12 cellular contexts compared by ENCODE assay signal in the genomic region with DNA sequence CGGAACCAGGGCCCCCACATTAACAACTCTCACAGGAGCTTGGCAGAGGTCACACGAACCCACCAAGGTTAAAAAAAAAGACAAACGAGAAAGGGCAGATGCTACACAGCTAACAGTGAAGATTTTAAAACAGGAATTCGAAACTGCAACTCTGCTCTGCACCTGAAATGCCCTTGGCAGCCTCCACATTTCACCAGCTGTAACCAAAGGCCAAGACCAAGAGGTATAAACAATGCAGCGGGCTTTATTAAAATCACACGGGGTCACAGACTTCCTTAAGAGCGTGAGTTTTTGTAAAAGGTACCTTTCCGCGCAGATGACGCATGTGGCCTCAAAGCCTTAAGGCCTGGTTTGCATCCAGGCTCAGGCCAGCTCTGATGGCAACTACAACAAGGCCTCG.
DNase-seq lines count a peak whose midpoint lies in the region; ATAC-seq and TF ChIP-seq lines count a peak whose summit lies in the region.
"Had no signal": no experiment of that assay in that cellular context is flagged by ENCODE, and none has a peak within 500 bp of the region (broad histone marks: within the 10 kb centered on the region; RNA-seq: fewer than 3 reads in every experiment).

No MANE protein-coding gene starts in this region.

- CTCF ChIA-PET in naive thymus-derived CD4-positive, alpha-beta T cell (lab: Charles Lee): no interaction called here
- CTCF ChIA-PET in activated CD8-positive, alpha-beta T cell treated with anti-CD3 and anti-CD28 coated beads for 36 hours (lab: Charles Lee): interaction anchor here (1.7 to 2.7 kb wide), 2 partner anchors 16 to 165 kb away, joined by 7 to 13 read pairs; no protein-coding TSS in a partner anchor

- H3K27me3 ChIP-seq in naive thymus-derived CD4-positive, alpha-beta T cell (ENCODE audit: control insufficient read depth in 2 of 2, insufficient read depth in 2 of 2, low read length in 2 of 2): no peaks in the 10 kb centered on the region
- H3K27me3 ChIP-seq: right atrium auricular region had no signal

- peaks cover 0 to 17% (median 2%) of the 10 kb centered on the region in 5 donors for H3K36me3 Mint-ChIP-seq in naive thymus-derived CD4-positive, alpha-beta T cell
- H3K36me3 Mint-ChIP-seq in activated CD8-positive, alpha-beta T cell treated with anti-CD3 and anti-CD28 coated beads for 36 hours (ENCODE audit: low read depth): peaks cover 11% of the 10 kb centered on the region

- no peak for DNase-seq in naive thymus-derived CD4-positive, alpha-beta T cell
- DNase-seq in Right ventricle myocardium superior (no peak), SW480 (ENCODE audit: low spot score) (no peak), NCI-H2029 (lab: John Stamatoyannopoulos, UW) (no peak)
- DNase-seq in activated CD8-positive, alpha-beta T cell treated with anti-CD3 and anti-CD28 coated beads for 36 hours: no peak
- DNase-seq: Calu3, NCI-H748 treated with DMSO at 0.1 percent for 48 hours had no signal

- H3K9me3 ChIP-seq in naive thymus-derived CD4-positive, alpha-beta T cell (ENCODE audit: control insufficient read depth in 2 of 3, low read length in 3 of 3): no peaks in the 10 kb centered on the region
- H3K9me3 ChIP-seq: right atrium auricular region had no signal

- H3K36me3 ChIP-seq in naive thymus-derived CD4-positive, alpha-beta T cell (ENCODE audit: control insufficient read depth in 2 of 3, insufficient read depth in 3 of 3, low read length in 3 of 3): no peaks in the 10 kb centered on the region
- H3K36me3 ChIP-seq: right atrium auricular region had no signal

- H3K4me3 Mint-ChIP-seq in naive thymus-derived CD4-positive, alpha-beta T cell: peak overlapping the region in 2 of 10 donors; percentile 26 to 29
- H3K4me3 Mint-ChIP-seq in activated CD8-positive, alpha-beta T cell treated with anti-CD3 and anti-CD28 coated beads for 36 hours: no peak overlapping the region

- H3K4me1 ChIP-seq in naive thymus-derived CD4-positive, alpha-beta T cell (ENCODE audit: control insufficient read depth in 2 of 2, insufficient read depth in 2 of 2, low read length in 2 of 2): peaks cover 33% of the 10 kb centered on the region in 2 donors

- POLR2A ChIA-PET in naive thymus-derived CD4-positive, alpha-beta T cell (lab: Charles Lee): no interaction called here
- POLR2A ChIA-PET in activated CD8-positive, alpha-beta T cell treated with anti-CD3 and anti-CD28 coated beads for 36 hours (lab: Charles Lee): no interaction called here

- no peak for TF ChIP-seq CTCF in activated CD8-positive, alpha-beta T cell treated with anti-CD3 and anti-CD28 coated beads for 36 hours (IDR thresholded peaks at IDR 0.05)

- no peaks in the 10 kb centered on the region for H3K27me3 Mint-ChIP-seq in naive thymus-derived CD4-positive, alpha-beta T cell
- H3K27me3 Mint-ChIP-seq in activated CD8-positive, alpha-beta T cell treated with anti-CD3 and anti-CD28 coated beads for 36 hours: no peaks in the 10 kb centered on the region
- H3K27me3 Mint-ChIP-seq: activated naive CD4-positive, alpha-beta T cell treated with anti-CD3 and anti-CD28 coated beads, Interleukin-2, amount 50 U/mL, for 24 hours had no signal

- H3K4me3 ChIP-seq in naive thymus-derived CD4-positive, alpha-beta T cell (ENCODE audit: low read length): no peak overlapping the region
- H3K4me3 ChIP-seq: right atrium auricular region had no signal

- no peak overlapping the region for H3K27ac ChIP-seq in naive thymus-derived CD4-positive, alpha-beta T cell (ENCODE audit: low read depth, low read length)
- H3K27ac ChIP-seq: right atrium auricular region had no signal

- peak overlapping the region in 5 of 9 donors; percentile 39 to 83 (median 69) for H3K27ac Mint-ChIP-seq in naive thymus-derived CD4-positive, alpha-beta T cell
- H3K27ac Mint-ChIP-seq in activated CD8-positive, alpha-beta T cell treated with anti-CD3 and anti-CD28 coated beads for 36 hours: no peak overlapping the region

- ATAC-seq in GM18858 (IDR thresholded peaks at IDR 0.05; ENCODE audit: unreplicated experiment) (peak; percentile 59), GM21723 (IDR thresholded peaks at IDR 0.05; ENCODE audit: unreplicated experiment) (peak; percentile 72), HG03460 (IDR thresholded peaks at IDR 0.05; ENCODE audit: unreplicated experiment) (peak; percentile 53), Right ventricle myocardium superior (ENCODE audit: poor library complexity) (no peak)
- no peak for ATAC-seq in naive thymus-derived CD4-positive, alpha-beta T cell
- no peak for ATAC-seq in activated CD8-positive, alpha-beta T cell treated with anti-CD3 and anti-CD28 coated beads for 36 hours

- peaks cover 75 to 99% (median 95%) of the 10 kb centered on the region in 7 donors for H3K4me1 Mint-ChIP-seq in naive thymus-derived CD4-positive, alpha-beta T cell
- H3K4me1 Mint-ChIP-seq in activated CD8-positive, alpha-beta T cell treated with anti-CD3 and anti-CD28 coated beads for 36 hours (ENCODE audit: low read depth): peaks cover 78% of the 10 kb centered on the region

- H3K9me3 Mint-ChIP-seq in naive thymus-derived CD4-positive, alpha-beta T cell: peaks cover 0 to 1% (median 0%) of the 10 kb centered on the region in 11 donors
- no peaks in the 10 kb centered on the region for H3K9me3 Mint-ChIP-seq in activated CD8-positive, alpha-beta T cell treated with anti-CD3 and anti-CD28 coated beads for 36 hours
- H3K9me3 Mint-ChIP-seq: activated naive CD4-positive, alpha-beta T cell treated with anti-CD3 and anti-CD28 coated beads, Interleukin-2, amount 50 U/mL, for 24 hours had no signal

- intact Hi-C loops in naive thymus-derived CD4-positive, alpha-beta T cell (cut with micrococcal nuclease): no loop called here
- intact Hi-C loops in Right ventricle myocardium superior (cut with DNase I): no loop called here
- intact Hi-C loops in activated CD8-positive, alpha-beta T cell treated with anti-CD3 and anti-CD28 coated beads for 36 hours (cut with micrococcal nuclease): no loop called here

Comparison
In these comparisons a context has a peak if more than half of its experiments do, and no peak if none do; other contexts are left out.
1. ATAC-seq: peak in GM18858 (single experiment), GM21723 (single experiment) and HG03460 (single experiment); none in naive thymus-derived CD4-positive, alpha-beta T cell (single experiment), Right ventricle myocardium superior (single experiment) and activated CD8-positive, alpha-beta T cell treated with anti-CD3 and anti-CD28 coated beads for 36 hours (single experiment).